In genomic region chr6:29552512-29553051, GRCh38 we compare ENCODE assay signal across 9 cellular contexts. TPM values are rescaled to one million over a fixed set of nuclear protein-coding genes. Genes with fewer than 3 reads are reported as not detected.
DNase-seq lines count a peak whose midpoint lies in the region; ATAC-seq and FAIRE-seq lines count a peak whose summit lies in the region.
"Had no signal": no experiment of that assay in that cellular context is flagged by ENCODE, and none has a peak within 500 bp of the region (broad histone marks: within the 10 kb centered on the region; RNA-seq: fewer than 3 reads in every experiment).

No MANE protein-coding gene starts in this region.

- FAIRE-seq in endometrium (lab: Jason Lieb, UNC) = peak; percentile 95
- FAIRE-seq: G401.6 had no signal

- peaks cover 15 to 26% of the 10 kb centered on the region in 2 donors for H3K27me3 ChIP-seq in mucosa of rectum (ENCODE audit: control insufficient read depth in 2 of 2, insufficient read depth in 2 of 2, low read length in 2 of 2)

- no peaks in the 10 kb centered on the region for H3K36me3 ChIP-seq in mucosa of rectum (ENCODE audit: control insufficient read depth in 2 of 2, insufficient read depth in 2 of 2, low read length in 2 of 2)

- ATAC-seq in HG02884 (IDR thresholded peaks at IDR 0.05; ENCODE audit: unreplicated experiment) = peak; percentile 91

- no peak overlapping the region for H3K9ac ChIP-seq in mucosa of rectum (ENCODE audit: low read depth in 1 of 2, low read length in 2 of 2)

- DNase-seq in activated T-cell treated with anti-CD3 and anti-CD28 coated beads, Interleukin-2, amount 50 U/mL, for 1 hour = peak; percentile 24
- DNase-seq in activated T-cell treated with anti-CD3 and anti-CD28 coated beads for 4 hours (no peak), RPMI7951 (ENCODE audit: low read depth) (peak; percentile 47), SHP77 treated with DMSO at 0.1 percent for 48 hours (lab: John Stamatoyannopoulos, UW) (no peak), posterior cingulate gyrus (no peak)

- intact Hi-C loops in posterior cingulate gyrus (cut with DNase I) = no loop called here

- H3K9me3 ChIP-seq in mucosa of rectum (ENCODE audit: control insufficient read depth in 2 of 2, low read length in 2 of 2) = no peaks in the 10 kb centered on the region

- peak overlapping the region; percentile 22 to 58 for H3K4me3 ChIP-seq in mucosa of rectum (ENCODE audit: low read length in 2 of 2)

- no peaks in the 10 kb centered on the region for H3K4me1 ChIP-seq in mucosa of rectum (ENCODE audit: control insufficient read depth in 2 of 2, insufficient read depth in 2 of 2, low read length in 2 of 2)

- no peak overlapping the region for H3K27ac ChIP-seq in mucosa of rectum (ENCODE audit: low read depth in 2 of 2, low read length in 2 of 2)

RNA-seq across cellular contexts. Expression of gene UBD, which starts 7.0 kb away (rescaled TPM):
- not detected in 2 replicates for total RNA-seq in RPMI7951 (2014; rRNA removed; shearing (Covaris generic))

RNA-seq across cellular contexts. Expression of gene OR2H2, which starts 32.3 kb away (rescaled TPM):
- total RNA-seq in RPMI7951 (2014; rRNA removed; shearing (Covaris generic)) = not detected in 2 replicates

Comparison
In these comparisons a context has a peak if more than half of its experiments do, and no peak if none do; other contexts are left out.
1. DNase-seq: peak in activated T-cell treated with anti-CD3 and anti-CD28 coated beads, Interleukin-2, amount 50 U/mL, for 1 hour (single experiment) and RPMI7951 (single experiment); none in activated T-cell treated with anti-CD3 and anti-CD28 coated beads for 4 hours (single experiment), SHP77 treated with DMSO at 0.1 percent for 48 hours (single experiment) and posterior cingulate gyrus (0 of 10).